ENCODE assay signal across 8 cellular contexts in the genomic region with DNA sequence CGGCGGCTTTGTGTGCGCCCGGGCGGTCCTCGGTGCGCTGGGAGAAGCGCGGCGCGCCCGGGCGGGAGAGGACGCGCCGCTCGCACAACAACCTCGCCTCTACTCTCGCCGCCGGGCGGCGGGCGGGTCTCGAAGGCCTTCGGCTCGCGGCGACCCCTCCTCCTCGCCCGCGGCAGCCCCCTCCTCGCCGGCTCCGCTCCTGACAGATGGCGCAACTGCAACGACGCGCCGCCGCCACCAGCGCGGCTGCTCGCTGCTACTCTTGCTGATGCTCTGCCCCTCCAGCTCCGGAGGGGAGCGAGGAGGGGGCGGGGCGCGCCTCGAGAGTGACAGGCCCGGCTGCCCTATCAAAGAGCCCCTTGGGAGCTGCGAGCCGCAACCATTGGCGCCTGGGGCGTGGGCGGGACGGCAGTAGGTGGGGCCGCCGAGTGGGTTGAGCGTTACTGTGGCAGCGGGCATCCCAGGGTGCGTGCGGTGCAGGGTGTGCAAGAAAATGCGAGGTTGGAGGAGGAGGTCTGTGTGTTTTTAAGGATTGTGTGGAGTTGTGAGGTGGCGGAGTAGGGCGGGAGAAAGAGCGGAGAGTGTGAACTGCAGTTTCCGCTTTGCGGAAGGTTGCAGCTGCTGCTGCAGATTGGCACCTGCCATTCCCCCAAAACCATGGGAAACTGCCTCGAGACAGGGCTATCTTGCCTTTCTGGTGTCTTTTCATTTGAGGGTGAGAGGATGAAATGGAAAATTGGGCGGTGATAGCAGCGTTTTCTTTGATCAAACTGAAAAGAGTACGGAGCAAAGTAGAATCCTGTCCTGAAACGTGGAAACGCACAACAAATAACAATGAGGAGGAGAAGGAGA. TPM values are rescaled to one million over a fixed set of nuclear protein-coding genes. Genes with fewer than 3 reads are reported as not detected.
A peak's percentile ranks its signal among the peaks of the same experiment; 100 is the strongest.
DNase-seq lines count a peak whose midpoint lies in the region; ATAC-seq and TF ChIP-seq lines count a peak whose summit lies in the region.

A gene (minus strand): TSS at position 275 of the 852 bp plus-strand sequence. CDS start 153,401 bp downstream, outside the sequence.

- H3K4me1 ChIP-seq in right cardiac atrium (ENCODE audit: control insufficient read depth, insufficient read depth, low read length) (peaks cover 3% of the 10 kb centered on the region), vagina (peaks cover 31% of the 10 kb centered on the region)

- under 1% methylated on average over 75 of the region's 75 CpGs for WGBS in right cardiac atrium

- H3K9me3 ChIP-seq in right cardiac atrium (ENCODE audit: control insufficient read depth, low read length) (no peaks in the 10 kb centered on the region), vagina (no peaks in the 10 kb centered on the region)

- intact Hi-C loops in T-helper 2 cell treated with Interferon-gamma antibody and Interleukin-4, amounts not matched to agents 100 ng/mL and 5 ng/mL, for 36 hours (cut with micrococcal nuclease), result loop anchor here (1.0 to 5.0 kb wide), 8 partner anchors 69 to 1693 kb away; a partner anchor contains a TSS
- intact Hi-C loops in right cardiac atrium (cut with DNase I) (loop anchor here in 3 of 4 donors (5.0 to 10.0 kb wide), 4 partner anchors 124 to 166 kb away; no protein-coding TSS in a partner anchor), vagina (cut with DNase I) (loop anchor here (2.0 to 10.0 kb wide), 3 partner anchors 121 to 169 kb away; no protein-coding TSS in a partner anchor)

- peak within 1 kb of the TSS; percentile 87 for H3K27ac ChIP-seq in right cardiac atrium (ENCODE audit: low read length)
- peak within 1 kb of the TSS; percentile 93 for H3K27ac ChIP-seq in vagina

- peak; percentile 85 for DNase-seq in NCI-H187 treated with DMSO at 0.1 percent for 48 hours (lab: John Stamatoyannopoulos, UW)
- DNase-seq in anterior cingulate cortex (lab: John Stamatoyannopoulos, UW), result peak; percentile 69 to 99 (median 98)
- peak; percentile 98 to 100 (median 99) for DNase-seq in right cardiac atrium
- DNase-seq in putamen (ENCODE audit: low spot score), result peak; percentile 98
- DNase-seq in vagina (ENCODE audit: extremely low spot score in 2 of 2), result peak in 1 of 2 donors; percentile 98

- peak in 1 of 3 experiments; percentile 51 for TF ChIP-seq CTCF in vagina (IDR thresholded peaks at IDR 0.05)

- peak; percentile 54 for TF ChIP-seq POLR2A in GM15510 (IDR thresholded peaks at IDR 0.05; ENCODE audit: borderline replicate concordance, extremely low read depth, insufficient read length)
- peak; percentile 76 to 93 for TF ChIP-seq POLR2A in vagina (IDR thresholded peaks at IDR 0.05)

- peak; percentile 99 for ATAC-seq in HG02943 (IDR thresholded peaks at IDR 0.05; ENCODE audit: low read depth, unreplicated experiment)
- ATAC-seq in right cardiac atrium, result peak; percentile 98 to 99

- H3K36me3 ChIP-seq in vagina, result no peaks in the 10 kb centered on the region

- H3K27me3 ChIP-seq in right cardiac atrium (ENCODE audit: control insufficient read depth, insufficient read depth) (no peaks in the 10 kb centered on the region), vagina (no peaks in the 10 kb centered on the region)

- H3K4me3 ChIP-seq in right cardiac atrium (ENCODE audit: low read length), result peak within 1 kb of the TSS; percentile 99
- peak within 1 kb of the TSS; percentile 64 to 90 for H3K4me3 ChIP-seq in vagina

RNA-seq across cellular contexts. Expression of the gene that starts here (rescaled TPM):
- 119 and 125 TPM in 2 replicates for total RNA-seq in T-helper 2 cell treated with Interferon-gamma antibody and Interleukin-4, amounts not matched to agents 100 ng/mL and 5 ng/mL, for 36 hours
- total RNA-seq in right cardiac atrium (10 to 100 TPM; 56.5 to 76.6 (median 73.5) TPM), vagina (130 TPM)
- polyA plus RNA-seq in right cardiac atrium, result 29.8 TPM
